ENCODE assay signal across 8 cellular contexts in the genomic region with DNA sequence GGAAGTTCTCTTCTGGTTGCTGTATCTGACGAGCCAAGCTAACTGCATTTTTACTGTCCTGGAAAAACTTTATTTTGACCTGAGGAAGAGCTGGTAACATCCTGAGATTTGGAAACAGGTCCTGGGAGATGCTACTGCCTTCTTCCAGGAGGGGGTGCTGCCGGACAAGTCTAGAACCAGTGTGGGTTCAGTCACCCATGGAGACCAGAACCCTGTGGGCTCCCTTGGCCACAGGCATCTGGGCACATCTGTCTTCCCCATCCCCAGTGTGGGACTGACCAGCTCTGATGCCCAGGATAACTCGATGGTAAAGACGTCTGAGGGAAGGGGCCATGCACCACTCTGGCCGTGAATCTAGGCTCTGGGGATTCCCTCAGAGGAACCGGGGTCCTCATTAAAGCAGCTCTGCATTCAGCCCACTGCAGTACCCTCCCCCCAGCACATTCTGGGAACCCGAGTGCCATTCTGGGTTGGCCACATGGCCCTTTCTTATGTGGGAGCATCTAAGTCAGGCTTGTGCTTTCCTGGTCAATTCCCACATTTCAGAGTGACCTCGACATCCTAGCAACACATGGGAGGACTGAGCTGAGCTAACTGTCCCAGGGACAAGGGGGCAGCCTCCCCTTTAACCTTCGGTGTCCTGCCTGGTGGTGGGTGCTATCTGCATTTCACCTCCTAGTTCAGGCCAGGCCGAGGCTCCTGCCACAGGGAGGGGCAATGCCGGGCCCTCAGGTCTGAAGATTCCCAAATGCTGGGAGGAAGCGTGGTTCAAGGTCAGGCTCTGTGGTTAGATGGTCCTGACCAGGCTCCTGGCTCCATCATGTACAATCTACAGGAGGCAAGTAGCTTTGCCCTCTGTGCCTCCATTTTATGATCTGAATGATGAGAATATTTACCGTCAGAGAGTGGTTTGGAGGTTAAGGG. TPM values are rescaled to one million over a fixed set of nuclear protein-coding genes. Genes with fewer than 3 reads are reported as not detected.
DNase-seq lines count a peak whose midpoint lies in the region; ATAC-seq and TF ChIP-seq lines count a peak whose summit lies in the region.

No MANE protein-coding gene starts in this region.

- H3K27ac Mint-ChIP-seq in activated T-cell treated with anti-CD3 and anti-CD28 coated beads, Interleukin-2, amount 50 U/mL, for 24 hours = no peak overlapping the region
- no peak overlapping the region for H3K27ac Mint-ChIP-seq in natural killer cell treated with Interleukin-12 subunit alpha and Interleukin-12 subunit beta and Interleukin-15 and Interleukin-18, amount 100 ng/mL, for 72 hours

- H3K9me3 Mint-ChIP-seq in activated T-cell treated with anti-CD3 and anti-CD28 coated beads, Interleukin-2, amount 50 U/mL, for 24 hours = no peaks in the 10 kb centered on the region
- no peaks in the 10 kb centered on the region for H3K9me3 Mint-ChIP-seq in natural killer cell treated with Interleukin-12 subunit alpha and Interleukin-12 subunit beta and Interleukin-15 and Interleukin-18, amount 100 ng/mL, for 72 hours

- H3K4me3 Mint-ChIP-seq in activated T-cell treated with anti-CD3 and anti-CD28 coated beads, Interleukin-2, amount 50 U/mL, for 24 hours = no peak overlapping the region
- H3K4me3 Mint-ChIP-seq in natural killer cell treated with Interleukin-12 subunit alpha and Interleukin-12 subunit beta and Interleukin-15 and Interleukin-18, amount 100 ng/mL, for 72 hours = no peak overlapping the region

- no peaks in the 10 kb centered on the region for H4K20me1 ChIP-seq in fibroblast of lung (ENCODE audit: control insufficient read depth, extremely low read depth, insufficient read depth, low read length)

- H3K27me3 ChIP-seq in A673 (replicated peaks; ENCODE audit: insufficient read depth, low read depth, low read length, poor library complexity) (no peaks in the 10 kb centered on the region), fibroblast of lung (ENCODE audit: control insufficient read depth, insufficient read depth, low read length) (no peaks in the 10 kb centered on the region), aorta (ENCODE audit: control insufficient read depth in 1 of 2, insufficient read depth in 2 of 2, low read length in 1 of 2) (no peaks in the 10 kb centered on the region)

- ATAC-seq in natural killer cell treated with Interleukin-12 subunit alpha and Interleukin-12 subunit beta and Interleukin-15 and Interleukin-18, amount 100 ng/mL, for 72 hours = peak; percentile 37 to 59
- peak; percentile 55 for ATAC-seq in aorta (ENCODE audit: low FRiP score)

- TF ChIP-seq CTCF in A673 (conservative IDR thresholded peaks at IDR 0.05; ENCODE audit: low read depth, low read length) (peak; percentile 84), GM12801 (IDR thresholded peaks at IDR 0.05; ENCODE audit: extremely low read depth, insufficient read length) (peak; percentile 23), fibroblast of lung (conservative IDR thresholded peaks at IDR 0.05 in 1 of 2, IDR thresholded peaks at IDR 0.05 in 1 of 2; ENCODE audit: low read depth in 1 of 2, low read length in 2 of 2) (peak; percentile 73 to 87)

- no peak overlapping the region for H3K4me2 ChIP-seq in fibroblast of lung (ENCODE audit: extremely low read depth, insufficient read depth, low read length)

- H3K27me3 Mint-ChIP-seq in activated T-cell treated with anti-CD3 and anti-CD28 coated beads, Interleukin-2, amount 50 U/mL, for 24 hours = no peaks in the 10 kb centered on the region
- no peaks in the 10 kb centered on the region for H3K27me3 Mint-ChIP-seq in natural killer cell treated with Interleukin-12 subunit alpha and Interleukin-12 subunit beta and Interleukin-15 and Interleukin-18, amount 100 ng/mL, for 72 hours

- no peaks in the 10 kb centered on the region for H3K79me2 ChIP-seq in fibroblast of lung (ENCODE audit: control insufficient read depth, insufficient read depth, low read length)

- POLR2A ChIA-PET in A673 (lab: Charles Lee; ENCODE audit: low non-redundant PET) = no interaction called here

- peaks cover 2% of the 10 kb centered on the region for H3K4me1 Mint-ChIP-seq in activated T-cell treated with anti-CD3 and anti-CD28 coated beads, Interleukin-2, amount 50 U/mL, for 24 hours (ENCODE audit: low read depth)
- peaks cover 0 to 5% of the 10 kb centered on the region in 2 donors for H3K4me1 Mint-ChIP-seq in natural killer cell treated with Interleukin-12 subunit alpha and Interleukin-12 subunit beta and Interleukin-15 and Interleukin-18, amount 100 ng/mL, for 72 hours (ENCODE audit: low read depth in 2 of 2)

- H3K36me3 Mint-ChIP-seq in activated T-cell treated with anti-CD3 and anti-CD28 coated beads, Interleukin-2, amount 50 U/mL, for 24 hours (ENCODE audit: low read depth) = peaks cover 21% of the 10 kb centered on the region
- H3K36me3 Mint-ChIP-seq in natural killer cell treated with Interleukin-12 subunit alpha and Interleukin-12 subunit beta and Interleukin-15 and Interleukin-18, amount 100 ng/mL, for 72 hours = no peaks in the 10 kb centered on the region

- H3K4me1 ChIP-seq in A673 (ENCODE audit: insufficient read depth, low read length, poor library complexity, severe bottlenecking) = peaks cover 19% of the 10 kb centered on the region
- peaks cover 4% of the 10 kb centered on the region for H3K4me1 ChIP-seq in fibroblast of lung (ENCODE audit: control insufficient read depth, extremely low read depth, insufficient read depth, low read length)
- H3K4me1 ChIP-seq in aorta (ENCODE audit: control insufficient read depth in 1 of 2, insufficient read depth in 2 of 2, low read length in 2 of 2) = no peaks in the 10 kb centered on the region

- no peaks in the 10 kb centered on the region for H3K36me3 ChIP-seq in A673 (ENCODE audit: insufficient read depth, low read length, poor library complexity, severe bottlenecking)
- H3K36me3 ChIP-seq in fibroblast of lung (ENCODE audit: control insufficient read depth, insufficient read depth, low read length) = peaks cover 2% of the 10 kb centered on the region
- no peaks in the 10 kb centered on the region for H3K36me3 ChIP-seq in aorta (ENCODE audit: control insufficient read depth in 1 of 2, insufficient read depth in 2 of 2, low read length in 1 of 2)

- H3K27ac ChIP-seq in A673 (ENCODE audit: low read depth, low read length, poor library complexity, severe bottlenecking) = peak overlapping the region; percentile 79
- H3K27ac ChIP-seq in fibroblast of lung (ENCODE audit: insufficient read depth, low read length) = no peak overlapping the region
- no peak overlapping the region for H3K27ac ChIP-seq in aorta (ENCODE audit: low read depth in 1 of 2, low read length in 2 of 2)

- no TSS peak for BruUV-seq in A673 (replicated peaks; lab: Mats Ljungman, UMichigan)

- 63 to 66% methylated on average over 13 of the region's 13 CpGs for WGBS in aorta, 2 donors

- H3K4me3 ChIP-seq in A673 (ENCODE audit: low read depth, low read length, poor library complexity, severe bottlenecking) (no peak overlapping the region), fibroblast of lung (replicated peaks in 1 of 4; ENCODE audit: control extremely low read depth in 1 of 4, insufficient read depth in 1 of 4, low read depth in 3 of 4, low read length in 4 of 4) (no peak overlapping the region), aorta (ENCODE audit: low read length in 2 of 2) (no peak overlapping the region)

- intact Hi-C loops in A673 (cut with micrococcal nuclease; ENCODE audit: unreplicated experiment) (loop anchor here (1.0 to 5.0 kb wide), 2 partner anchors 134 to 255 kb away; a partner anchor contains a TSS), aorta (cut with DNase I) (no loop called here)

- CTCF ChIA-PET in A673 (lab: Charles Lee) = interaction anchor here (0.5 to 1.8 kb wide), 7 partner anchors 10 to 1645 kb away, joined by 3 to 14 read pairs (median 4); a partner anchor contains a TSS

- H2AFZ ChIP-seq in fibroblast of lung (ENCODE audit: low read length) = no peak overlapping the region

- no peak overlapping the region for H3K9ac ChIP-seq in fibroblast of lung (ENCODE audit: insufficient read depth, low read length)

- DNase-seq in A673 (ENCODE audit: low spot score) = peak; percentile 78
- DNase-seq in NCI-H82 treated with DMSO at 0.1 percent for 48 hours (lab: John Stamatoyannopoulos, UW; ENCODE audit: unreplicated experiment) = peak; percentile 2
- peak; percentile 56 for DNase-seq in activated T-cell treated with anti-CD3 and anti-CD28 coated beads, Interleukin-2, amount 50 U/mL, for 24 hours
- DNase-seq in fibroblast of lung (ENCODE audit: low read depth in 2 of 2) = peak; percentile 65 to 77
- DNase-seq in natural killer cell treated with Interleukin-12 subunit alpha and Interleukin-12 subunit beta and Interleukin-15 and Interleukin-18, amount 100 ng/mL, for 72 hours (ENCODE audit: low spot score) = no peak
- DNase-seq in aorta = peak; percentile 84
- DNase-seq in ecto neural progenitor cell (ENCODE audit: low spot score) = no peak

- H3K9me3 ChIP-seq in A673 (ENCODE audit: low read depth, low read length, poor library complexity, severe bottlenecking) (no peaks in the 10 kb centered on the region), fibroblast of lung (ENCODE audit: control insufficient read depth, insufficient read depth, low read depth, low read length) (no peaks in the 10 kb centered on the region), aorta (ENCODE audit: control insufficient read depth, low read length) (no peaks in the 10 kb centered on the region)

RNA-seq across cellular contexts. Expression of a gene that starts 6.4 kb away (rescaled TPM):
- total RNA-seq in A673 (2021) = not detected in 2 replicates
- total RNA-seq in fibroblast of lung = 5.6 and 9.2 TPM in 2 replicates
- 0.63 and 0.73 TPM in 2 replicates for polyA plus RNA-seq in fibroblast of lung
- polyA plus RNA-seq in fibroblast of lung (2012) = 1.6 and 1.8 TPM in 2 replicates
- not detected in 2 replicates for polyA minus RNA-seq in fibroblast of lung (ENCODE audit: low replicate concordance)
- 1 to 10 TPM; 1.6 to 1.9 TPM for total RNA-seq in natural killer cell treated with Interleukin-12 subunit alpha and Interleukin-12 subunit beta and Interleukin-15 and Interleukin-18, amount 100 ng/mL, for 72 hours
- 1 to 10 TPM; 2.6 to 7.9 TPM for total RNA-seq in aorta
- polyA plus RNA-seq in aorta = 10 to 100 TPM in 1 of 2 donors, 1 to 10 TPM in 1; 3.1 to 14.4 TPM

RNA-seq across cellular contexts. Expression of a gene that starts 6.5 kb away (rescaled TPM):
- total RNA-seq in A673 (2021) (8.5 and 11.2 TPM in 2 replicates), fibroblast of lung (17.8 and 19.0 TPM in 2 replicates), aorta (10 to 100 TPM in 1 of 2 donors, 1 to 10 TPM in 1; 9.7 to 15.2 TPM)
- polyA plus RNA-seq in fibroblast of lung (3.2 and 3.7 TPM in 2 replicates), aorta (10 to 100 TPM; 13.3 to 73.8 TPM)
- polyA plus RNA-seq in fibroblast of lung (2012) = 8.4 and 8.9 TPM in 2 replicates
- 0.63 and 2.5 TPM in 2 replicates for polyA minus RNA-seq in fibroblast of lung (ENCODE audit: low replicate concordance)
- total RNA-seq in natural killer cell treated with Interleukin-12 subunit alpha and Interleukin-12 subunit beta and Interleukin-15 and Interleukin-18, amount 100 ng/mL, for 72 hours = 10 to 100 TPM in 1 of 2 donors, 1 to 10 TPM in 1; 8.1 to 12.2 TPM

RNA-seq across cellular contexts. Expression of a gene that starts 12.2 kb away (rescaled TPM):
- total RNA-seq in A673 (2021) (8.6 and 8.7 TPM in 2 replicates), fibroblast of lung (4.1 and 4.8 TPM in 2 replicates), aorta (1 to 10 TPM; 3.9 to 5.3 TPM)
- polyA plus RNA-seq in fibroblast of lung (0.36 and 1.0 TPM in 2 replicates), aorta (1 to 10 TPM; 5.9 to 7.8 TPM)
- polyA plus RNA-seq in fibroblast of lung (2012) = 0.71 and 2.1 TPM in 2 replicates
- not detected in 2 replicates for polyA minus RNA-seq in fibroblast of lung (ENCODE audit: low replicate concordance)
- total RNA-seq in natural killer cell treated with Interleukin-12 subunit alpha and Interleukin-12 subunit beta and Interleukin-15 and Interleukin-18, amount 100 ng/mL, for 72 hours = 1 to 10 TPM; 6.3 to 8.0 TPM

RNA-seq across cellular contexts. Expression of a gene that starts 12.9 kb away (rescaled TPM):
- 45.8 and 48.0 TPM in 2 replicates for total RNA-seq in A673 (2021)
- 9.2 and 9.5 TPM in 2 replicates for total RNA-seq in fibroblast of lung
- 7.9 and 16.1 TPM in 2 replicates for polyA plus RNA-seq in fibroblast of lung
- 11.9 and 25.0 TPM in 2 replicates for polyA plus RNA-seq in fibroblast of lung (2012)
- polyA minus RNA-seq in fibroblast of lung (ENCODE audit: low replicate concordance) = 40.9 and 73.2 TPM in 2 replicates
- 10 to 100 TPM; 54.9 to 91.3 TPM for total RNA-seq in natural killer cell treated with Interleukin-12 subunit alpha and Interleukin-12 subunit beta and Interleukin-15 and Interleukin-18, amount 100 ng/mL, for 72 hours
- total RNA-seq in aorta = 10 to 100 TPM; 15.7 to 21.9 TPM
- 10 to 100 TPM in 1 of 2 donors, 1 to 10 TPM in 1; 7.0 to 34.6 TPM for polyA plus RNA-seq in aorta

RNA-seq across cellular contexts. Expression of a gene that starts 28.1 kb away (rescaled TPM):
- total RNA-seq in A673 (2021) = 4.4 and 9.5 TPM in 2 replicates
- total RNA-seq in fibroblast of lung = 0.17 and 0.26 TPM in 2 replicates
- 0.02 and 0.07 TPM in 2 replicates for polyA plus RNA-seq in fibroblast of lung
- polyA plus RNA-seq in fibroblast of lung (2012) = 0.18 and 0.26 TPM in 2 replicates
- polyA minus RNA-seq in fibroblast of lung (ENCODE audit: low replicate concordance) = not detected in 2 replicates
- 10 to 100 TPM; 33.8 to 89.7 TPM for total RNA-seq in natural killer cell treated with Interleukin-12 subunit alpha and Interleukin-12 subunit beta and Interleukin-15 and Interleukin-18, amount 100 ng/mL, for 72 hours
- 1 to 10 TPM; 3.0 to 4.0 TPM for total RNA-seq in aorta
- 1 to 10 TPM in 1 of 2 donors, under 1 TPM in 1; 0.13 to 3.7 TPM for polyA plus RNA-seq in aorta

Comparison
In these comparisons a context has a peak if more than half of its experiments do, and no peak if none do; other contexts are left out.
1. DNase-seq: peak in A673 (single experiment), NCI-H82 treated with DMSO at 0.1 percent for 48 hours (single experiment), activated T-cell treated with anti-CD3 and anti-CD28 coated beads, Interleukin-2, amount 50 U/mL, for 24 hours (single experiment), fibroblast of lung (2 of 2) and aorta (2 of 2); none in natural killer cell treated with Interleukin-12 subunit alpha and Interleukin-12 subunit beta and Interleukin-15 and Interleukin-18, amount 100 ng/mL, for 72 hours (single experiment) and ecto neural progenitor cell (single experiment).
2. CTCF ChIP-seq: peak in every context shown above with its lines; median percentile 84 in A673; 80 in fibroblast of lung; 23 in GM12801.